In the genomic region with DNA sequence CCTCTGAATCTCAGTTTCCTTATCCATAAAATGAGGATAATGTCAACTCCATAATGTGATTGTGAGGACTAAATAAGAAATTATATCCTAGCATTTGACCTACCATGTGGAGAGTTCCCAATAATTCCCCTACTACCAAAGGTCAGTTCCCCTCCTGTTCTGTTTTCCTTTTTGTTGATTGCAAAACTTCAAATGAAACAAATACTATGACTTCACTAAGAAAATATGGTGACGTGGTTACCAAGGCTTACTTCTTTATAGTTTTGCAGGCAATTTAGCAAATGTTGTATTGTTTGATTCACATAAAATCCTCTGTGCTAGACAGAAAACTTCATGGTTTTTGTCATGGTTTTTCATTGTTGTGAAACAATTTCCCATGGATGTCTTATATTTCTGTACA, we compare ENCODE assay signal across 15 cellular contexts.
"Had no signal": no experiment of that assay in that cellular context is flagged by ENCODE, and none has a peak within 500 bp of the region (broad histone marks: within the 10 kb centered on the region; RNA-seq: fewer than 3 reads in every experiment).

No MANE protein-coding gene starts in this region.

- H3K36me3 Mint-ChIP-seq: activated naive CD4-positive, alpha-beta T cell treated with anti-CD3 and anti-CD28 coated beads, Interleukin-2, amount 50 U/mL, for 24 hours; stimulated activated effector memory CD8-positive, alpha-beta T cell treated with anti-CD3 and anti-CD28 coated beads, Interleukin-12 subunit alpha, Interleukin-12 subunit beta, amount 100 ng/mL, for 72 hours had no signal

- H3K9me3 ChIP-seq: breast epithelium, esophagus squamous epithelium, pancreas, thyroid gland, uterus had no signal

- H3K4me3 ChIP-seq: breast epithelium, dorsolateral prefrontal cortex, esophagus squamous epithelium, pancreas, thyroid gland, uterus had no signal

- H3K27ac Mint-ChIP-seq: activated naive CD4-positive, alpha-beta T cell treated with anti-CD3 and anti-CD28 coated beads, Interleukin-2, amount 50 U/mL, for 24 hours; activated T-helper 2 cell treated with anti-CD3 and anti-CD28 coated beads, Interferon-gamma antibody, Interleukin-2, Interleukin-4, amounts not matched to agents 10 μg/mL and 5 μg/mL and 100 μg/mL, durations not matched to agents 14 hours and 24 hours and 36 hours; stimulated activated effector memory CD8-positive, alpha-beta T cell treated with anti-CD3 and anti-CD28 coated beads, Interleukin-12 subunit alpha, Interleukin-12 subunit beta, amount 100 ng/mL, for 72 hours; T-helper 17 cell had no signal

- H3K9me3 Mint-ChIP-seq: activated naive CD4-positive, alpha-beta T cell treated with anti-CD3 and anti-CD28 coated beads, Interleukin-2, amount 50 U/mL, for 24 hours had no signal

- DNase-seq: activated CD4-positive, CD25-positive, alpha-beta regulatory T cell; amygdala; dorsolateral prefrontal cortex; esophagus squamous epithelium; left ventricle myocardium superior; pancreas; T-helper 17 cell; thyroid gland; uterus had no signal

- ATAC-seq: left ventricle myocardium superior; pancreas; stimulated activated effector memory CD8-positive, alpha-beta T cell treated with anti-CD3 and anti-CD28 coated beads, Interleukin-12 subunit alpha, Interleukin-12 subunit beta, amount 100 ng/mL, for 72 hours; T-helper 17 cell had no signal

- H3K27ac ChIP-seq: breast epithelium, dorsolateral prefrontal cortex, esophagus squamous epithelium, pancreas, thyroid gland, uterus had no signal

- H3K4me3 Mint-ChIP-seq: activated naive CD4-positive, alpha-beta T cell treated with anti-CD3 and anti-CD28 coated beads, Interleukin-2, amount 50 U/mL, for 24 hours; neural crest cell; stimulated activated effector memory CD8-positive, alpha-beta T cell treated with anti-CD3 and anti-CD28 coated beads, Interleukin-12 subunit alpha, Interleukin-12 subunit beta, amount 100 ng/mL, for 72 hours; T-helper 17 cell had no signal

- H3K4me1 Mint-ChIP-seq: activated naive CD4-positive, alpha-beta T cell treated with anti-CD3 and anti-CD28 coated beads, Interleukin-2, amount 50 U/mL, for 24 hours; neural crest cell; stimulated activated effector memory CD8-positive, alpha-beta T cell treated with anti-CD3 and anti-CD28 coated beads, Interleukin-12 subunit alpha, Interleukin-12 subunit beta, amount 100 ng/mL, for 72 hours; T-helper 17 cell had no signal

- FAIRE-seq: keratinocyte, pancreas had no signal

- H3K27me3 ChIP-seq: breast epithelium, esophagus squamous epithelium, pancreas, thyroid gland, uterus had no signal

- H3K36me3 ChIP-seq: breast epithelium, esophagus squamous epithelium, pancreas, thyroid gland, uterus had no signal

- H3K4me1 ChIP-seq: breast epithelium, esophagus squamous epithelium, pancreas, thyroid gland, uterus had no signal
